Comparison of ENCODE assay signal across 9 cellular contexts in the genomic region with DNA sequence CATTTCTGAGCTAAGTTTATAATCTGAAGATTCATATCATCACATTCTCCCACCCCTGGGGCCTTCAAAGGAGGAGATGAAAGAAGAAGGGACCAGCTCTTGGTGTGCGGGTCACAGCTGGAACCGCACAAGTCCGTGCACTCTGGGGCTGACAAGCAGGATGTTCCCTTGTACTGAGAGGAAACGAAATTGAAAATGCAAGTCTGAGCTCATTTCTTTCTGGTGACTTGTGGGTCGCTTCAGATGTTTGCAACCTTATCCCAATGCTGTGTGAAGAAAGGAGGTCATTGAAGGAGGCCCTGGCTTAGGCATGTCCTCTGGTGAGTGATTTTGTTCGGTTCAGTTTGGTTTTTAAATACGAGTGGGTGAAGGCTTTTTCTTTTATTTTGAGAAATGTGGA. TPM values are rescaled to one million over a fixed set of nuclear protein-coding genes. Genes with fewer than 3 reads are reported as not detected.
DNase-seq lines count a peak whose midpoint lies in the region; ATAC-seq, FAIRE-seq and TF ChIP-seq lines count a peak whose summit lies in the region.
"Had no signal": no experiment of that assay in that cellular context is flagged by ENCODE, and none has a peak within 500 bp of the region (broad histone marks: within the 10 kb centered on the region; RNA-seq: fewer than 3 reads in every experiment).

No MANE protein-coding gene starts in this region.

- no peak for TF ChIP-seq POLR2A in uterus (IDR thresholded peaks at IDR 0.05)

- no peak for FAIRE-seq in D721Med (lab: Jason Lieb, UNC)

- no peaks in the 10 kb centered on the region for H3K9me3 ChIP-seq in uterus

- H3K36me3 Mint-ChIP-seq in activated CD8-positive, alpha-beta T cell treated with anti-CD3 and anti-CD28 coated beads, Interleukin-2, amount 10 ng/mL, durations not matched to agents 7 days and 5 days (ENCODE audit: low read depth), result peaks cover 35% of the 10 kb centered on the region

- peaks cover 6% of the 10 kb centered on the region for H3K9me3 Mint-ChIP-seq in activated CD8-positive, alpha-beta T cell treated with anti-CD3 and anti-CD28 coated beads, Interleukin-2, amount 10 ng/mL, durations not matched to agents 7 days and 5 days (ENCODE audit: insufficient read depth)

- H3K4me3 Mint-ChIP-seq in activated CD8-positive, alpha-beta T cell treated with anti-CD3 and anti-CD28 coated beads, Interleukin-2, amount 10 ng/mL, durations not matched to agents 7 days and 5 days, result peak overlapping the region; percentile 86

- peak; percentile 67 for ATAC-seq in HG03175 (IDR thresholded peaks at IDR 0.05; ENCODE audit: unreplicated experiment)
- ATAC-seq in activated CD8-positive, alpha-beta T cell treated with anti-CD3 and anti-CD28 coated beads, Interleukin-2, amount 10 ng/mL, durations not matched to agents 7 days and 5 days, result peak; percentile 89

- H3K4me1 ChIP-seq in uterus, result peaks cover 0 to 7% of the 10 kb centered on the region in 2 donors

- intact Hi-C loops in uterus (cut with DNase I; ENCODE audit: low total_unique reads) (no loop called here), posterior cingulate gyrus (cut with DNase I) (loop anchor here (5.0 kb wide), 1 partner anchor 81 kb away; no protein-coding TSS in a partner anchor)

- H3K27ac Mint-ChIP-seq in activated CD8-positive, alpha-beta T cell treated with anti-CD3 and anti-CD28 coated beads, Interleukin-2, amount 10 ng/mL, durations not matched to agents 7 days and 5 days, result peak overlapping the region; percentile 94

- DNase-seq in activated gamma-delta T cell treated with Interleukin-2 at 50 U/mL for 16 hours (peak; percentile 27), activated gamma-delta T cell (lab: John Stamatoyannopoulos, UW) (no peak), medulla oblongata (ENCODE audit: extremely low spot score) (peak; percentile 62), uterus (no peak), posterior cingulate gyrus (no peak), D721Med (ENCODE audit: insufficient read length, low spot score) (no peak)
- DNase-seq in activated CD8-positive, alpha-beta T cell treated with anti-CD3 and anti-CD28 coated beads, Interleukin-2, amount 10 ng/mL, durations not matched to agents 7 days and 5 days, result peak; percentile 85

- POLR2A ChIA-PET in activated CD8-positive, alpha-beta T cell treated with anti-CD3 and anti-CD28 coated beads, Interleukin-2, amount 10 ng/mL, durations not matched to agents 7 days and 5 days (lab: Charles Lee), result interaction anchor here (0.8 to 5.7 kb wide), 7 partner anchors 9 to 180 kb away, joined by 3 to 56 read pairs (median 6); partner anchors contain the start of gene TXN

- peaks cover 78% of the 10 kb centered on the region for H3K4me1 Mint-ChIP-seq in activated CD8-positive, alpha-beta T cell treated with anti-CD3 and anti-CD28 coated beads, Interleukin-2, amount 10 ng/mL, durations not matched to agents 7 days and 5 days (ENCODE audit: low read depth)

- CTCF ChIA-PET in activated CD8-positive, alpha-beta T cell treated with anti-CD3 and anti-CD28 coated beads, Interleukin-2, amount 10 ng/mL, durations not matched to agents 7 days and 5 days (lab: Charles Lee), result interaction anchor here (0.6 to 9.3 kb wide), 10 partner anchors 9 to 261 kb away, joined by 3 to 110 read pairs (median 10); no protein-coding TSS in a partner anchor

- peak overlapping the region; percentile 10 to 62 for H3K27ac ChIP-seq in uterus
- H3K27ac ChIP-seq: C4-2B had no signal

- H3K27me3 ChIP-seq in uterus, result no peaks in the 10 kb centered on the region

- H3K4me3 ChIP-seq in uterus, result no peak overlapping the region

- TF ChIP-seq CTCF in uterus (IDR thresholded peaks at IDR 0.05) (no peak), D721Med (IDR thresholded peaks at IDR 0.05; ENCODE audit: insufficient read depth, missing control alignments) (no peak)

- no peaks in the 10 kb centered on the region for H3K27me3 Mint-ChIP-seq in activated CD8-positive, alpha-beta T cell treated with anti-CD3 and anti-CD28 coated beads, Interleukin-2, amount 10 ng/mL, durations not matched to agents 7 days and 5 days (ENCODE audit: low read depth)

- H3K36me3 ChIP-seq in uterus, result no peaks in the 10 kb centered on the region

RNA-seq across cellular contexts. Expression of gene C9orf152, which starts 59.6 kb away (rescaled TPM):
- total RNA-seq in activated CD8-positive, alpha-beta T cell treated with anti-CD3 and anti-CD28 coated beads, Interleukin-2, amount 10 ng/mL, durations not matched to agents 7 days and 5 days, result not detected
- 1 to 10 TPM in 1 of 4 donors, not detected in 3; 1.6 TPM for total RNA-seq in uterus

Comparison
In these comparisons a context has a peak if more than half of its experiments do, and no peak if none do; other contexts are left out.
1. DNase-seq: peak in activated gamma-delta T cell treated with Interleukin-2 at 50 U/mL for 16 hours (single experiment), activated CD8-positive, alpha-beta T cell treated with anti-CD3 and anti-CD28 coated beads, Interleukin-2, amount 10 ng/mL, durations not matched to agents 7 days and 5 days (single experiment) and medulla oblongata (single experiment); none in activated gamma-delta T cell (single experiment), uterus (0 of 2), posterior cingulate gyrus (0 of 10) and D721Med (single experiment).